Comparison of ENCODE assay signal across 8 cellular contexts in the genomic region with DNA sequence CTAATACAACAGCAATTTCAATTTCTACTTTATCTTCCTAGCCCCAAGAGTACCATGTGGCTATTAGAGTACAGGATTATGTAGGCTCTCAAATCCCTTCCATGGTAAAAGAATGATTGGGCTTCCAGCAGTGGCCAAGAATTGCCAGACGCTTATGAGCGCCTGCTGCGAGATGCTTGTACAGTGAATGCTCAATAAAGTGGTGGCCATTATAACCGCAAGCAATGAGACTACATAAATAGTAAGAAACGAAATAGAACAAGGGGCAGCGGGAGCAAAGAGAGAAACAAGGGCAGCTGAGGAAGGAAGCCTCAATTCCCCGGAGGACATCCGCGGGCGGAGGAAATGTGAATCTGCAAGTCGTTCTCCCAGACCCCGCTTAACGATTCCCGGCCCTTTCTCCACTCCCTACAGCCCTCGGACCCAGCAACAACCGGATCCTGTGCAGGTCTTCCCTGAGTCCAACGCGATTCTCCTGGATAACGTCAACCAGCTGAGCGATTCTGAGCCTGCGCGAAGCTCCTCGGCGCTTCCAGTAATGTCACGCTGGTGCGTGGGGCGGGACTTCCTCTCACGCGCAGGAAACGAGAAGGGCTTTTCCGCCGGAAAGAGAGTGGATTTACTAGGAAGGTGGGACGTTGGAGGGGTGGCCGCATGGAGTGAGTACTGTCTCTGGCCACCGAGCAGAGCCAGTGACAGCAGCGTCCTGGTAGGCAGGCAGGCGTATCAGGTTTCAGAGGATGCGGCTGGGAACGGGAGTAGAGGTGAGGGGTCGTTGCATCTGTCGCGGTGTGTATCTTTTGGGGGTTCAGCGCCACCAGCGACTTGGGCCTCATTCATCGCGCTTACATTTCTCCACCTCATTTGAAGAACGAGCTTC. TPM values are rescaled to one million over a fixed set of nuclear protein-coding genes. Genes with fewer than 3 reads are reported as not detected.
DNase-seq lines count a peak whose midpoint lies in the region; ATAC-seq and TF ChIP-seq lines count a peak whose summit lies in the region.

No MANE protein-coding gene starts in this region.

- 0 to 1% methylated on average over 35 to 37 of the region's 47 CpGs for WGBS in esophagus squamous epithelium, 2 donors

- H3K36me3 ChIP-seq in KOPT-K1 (ENCODE audit: insufficient read depth, low read length) (peaks cover 34% of the 10 kb centered on the region), Peyer's patch (peaks cover 0 to 17% (median 0%) of the 10 kb centered on the region in 3 donors), esophagus squamous epithelium (peaks cover 0 to 32% (median 4%) of the 10 kb centered on the region in 3 donors)

- intact Hi-C loops in esophagus squamous epithelium (cut with DNase I), result no loop called here

- H3K27ac ChIP-seq in KOPT-K1 (ENCODE audit: low read depth, low read length, poor library complexity, severe bottlenecking) (peak overlapping the region; percentile 74), Peyer's patch (peak overlapping the region; percentile 61 to 86 (median 83)), esophagus squamous epithelium (peak overlapping the region; percentile 82 to 93 (median 87))

- DNase-seq in DMS79 treated with DMSO at 0.1 percent for 48 hours (lab: John Stamatoyannopoulos, UW) (peak; percentile 75), Peyer's patch (peak; percentile 89 to 96 (median 91)), activated T-helper 1 cell treated with Interleukin-2 at 50 U/mL for 16 hours (ENCODE audit: low read depth) (peak; percentile 72), esophagus squamous epithelium (lab: John Stamatoyannopoulos, UW) (peak; percentile 33), myocyte (ENCODE audit: low read depth) (peak; percentile 98)
- peak; percentile 81 to 85 for DNase-seq in stimulated activated CD8-positive, alpha-beta memory T cell treated with anti-CD3 and anti-CD28 coated beads, Interleukin-7, amount 100 ng/mL, for 4 hours (ENCODE audit: low read depth in 2 of 2)

- H3K9me3 ChIP-seq in KOPT-K1 (ENCODE audit: insufficient read depth, low read length, poor library complexity, severe bottlenecking) (no peaks in the 10 kb centered on the region), Peyer's patch (no peaks in the 10 kb centered on the region), esophagus squamous epithelium (no peaks in the 10 kb centered on the region)

- H3K4me3 ChIP-seq in Peyer's patch, result peak overlapping the region; percentile 54 to 77 (median 66)
- peak overlapping the region; percentile 53 to 88 (median 78) for H3K4me3 ChIP-seq in esophagus squamous epithelium

- ATAC-seq in GM21786 (IDR thresholded peaks at IDR 0.05; ENCODE audit: unreplicated experiment), result peak; percentile 92

- H3K4me1 ChIP-seq in Peyer's patch, result peaks cover 0 to 9% (median 5%) of the 10 kb centered on the region in 4 donors
- peaks cover 0 to 34% (median 14%) of the 10 kb centered on the region in 3 donors for H3K4me1 ChIP-seq in esophagus squamous epithelium

- TF ChIP-seq POLR2A in Peyer's patch (IDR thresholded peaks at IDR 0.05), result peak; percentile 36 to 75
- TF ChIP-seq POLR2A in esophagus squamous epithelium (IDR thresholded peaks at IDR 0.05), result peak in 3 of 4 donors; percentile 55 to 78 (median 73)

- H3K27me3 ChIP-seq in Peyer's patch (no peaks in the 10 kb centered on the region), esophagus squamous epithelium (no peaks in the 10 kb centered on the region)

- TF ChIP-seq CTCF in Peyer's patch (IDR thresholded peaks at IDR 0.05) (no peak), esophagus squamous epithelium (IDR thresholded peaks at IDR 0.05) (peak in 1 of 6 experiments; percentile 17)

RNA-seq across cellular contexts. Expression of a gene that starts 40.5 kb away (rescaled TPM):
- 10 to 100 TPM in 1 of 4 donors, 1 to 10 TPM in 2, not detected in 1; 1.2 to 10.4 (median 1.6) TPM for total RNA-seq in Peyer's patch
- total RNA-seq in esophagus squamous epithelium, result 1 to 10 TPM in 2 of 4 donors, under 1 TPM in 1, not detected in 1; 0.62 to 3.2 (median 1.7) TPM
- total RNA-seq in myocyte, result not detected in 2 replicates
- polyA plus RNA-seq in myocyte (2012), result 0.11 TPM

RNA-seq across cellular contexts. Expression of a gene that starts 55.7 kb away (rescaled TPM):
- not detected for total RNA-seq in Peyer's patch
- not detected for total RNA-seq in esophagus squamous epithelium
- 0.52 and 2.7 TPM in 2 replicates for total RNA-seq in myocyte
- 0.21 TPM for polyA plus RNA-seq in myocyte (2012)

RNA-seq across cellular contexts. Expression of a gene that starts 59.2 kb away (rescaled TPM):
- 10 to 100 TPM in 3 of 4 donors, 1 to 10 TPM in 1; 8.6 to 16.0 (median 13.2) TPM for total RNA-seq in Peyer's patch
- 1 to 10 TPM; 5.3 to 8.8 (median 6.1) TPM for total RNA-seq in esophagus squamous epithelium
- 7.0 and 8.0 TPM in 2 replicates for total RNA-seq in myocyte
- 4.6 TPM for polyA plus RNA-seq in myocyte (2012)

Comparison
In these comparisons a context has a peak if more than half of its experiments do, and no peak if none do; other contexts are left out.
1. Peak in every context shown above with its lines: DNase-seq, ATAC-seq, H3K4me3 ChIP-seq and H3K27ac ChIP-seq.
2. DNase-seq: peak in every context shown above with its lines; median percentile 98 in myocyte; 91 in Peyer's patch; 83 in stimulated activated CD8-positive, alpha-beta memory T cell treated with anti-CD3 and anti-CD28 coated beads, Interleukin-7, amount 100 ng/mL, for 4 hours; 75 in DMS79 treated with DMSO at 0.1 percent for 48 hours; 72 in activated T-helper 1 cell treated with Interleukin-2 at 50 U/mL for 16 hours; 33 in esophagus squamous epithelium.